2 cellular contexts compared by ENCODE assay signal in the genomic region with DNA sequence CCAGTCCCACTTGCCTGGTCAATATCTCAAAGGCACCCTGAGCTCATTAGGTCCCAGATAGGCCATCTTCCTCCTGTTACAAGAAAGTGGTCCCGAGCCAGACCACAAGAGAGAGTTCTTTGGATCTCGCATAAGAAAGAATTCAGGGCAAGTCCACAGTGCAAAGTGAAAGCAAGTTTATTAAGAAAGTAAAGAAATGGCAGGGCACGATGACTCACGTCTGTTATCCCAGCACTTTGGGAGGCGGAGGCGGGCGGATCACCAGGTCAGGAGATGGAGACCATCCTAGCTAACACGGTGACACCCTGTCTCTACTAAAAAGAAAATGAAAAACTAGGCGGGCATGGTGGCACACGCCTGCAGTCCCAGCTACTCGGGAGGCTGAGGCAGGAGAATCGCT.
TF ChIP-seq lines count a peak whose summit lies in the region.

No MANE protein-coding gene starts in this region.

TF ChIP-seq in SK-N-SH, 30 proteins besides CTCF, POLR2A, EP300 and RAD21:
- TF ChIP-seq IRF3 (IDR thresholded peaks at IDR 0.05; ENCODE audit: low read depth, low read length) (no peak), MXI1 (IDR thresholded peaks at IDR 0.05; ENCODE audit: low read depth, low read length) (no peak), EZH2phosphoT487 (IDR thresholded peaks at IDR 0.05; ENCODE audit: borderline replicate concordance, low read depth) (no peak), MEF2A (IDR thresholded peaks at IDR 0.05; ENCODE audit: borderline replicate concordance, low read depth) (no peak), SMC3 (IDR thresholded peaks at IDR 0.05; ENCODE audit: low read depth, low read length) (no peak), NRF1 (IDR thresholded peaks at IDR 0.05; ENCODE audit: low read depth, low read length) (no peak), USF2 (IDR thresholded peaks at IDR 0.05; ENCODE audit: borderline replicate concordance, low read depth, low read length) (no peak), FOSL2 (IDR thresholded peaks at IDR 0.05; ENCODE audit: borderline replicate concordance, low read depth) (no peak), FOXJ3 (CRISPR knock-in tag; IDR thresholded peaks at IDR 0.05) (no peak), CHD2 (IDR thresholded peaks at IDR 0.05; ENCODE audit: low read length, partially characterized antibody) (no peak), RCOR1 (IDR thresholded peaks at IDR 0.05; ENCODE audit: low read length) (no peak)
- TF ChIP-seq, protein P1, sequence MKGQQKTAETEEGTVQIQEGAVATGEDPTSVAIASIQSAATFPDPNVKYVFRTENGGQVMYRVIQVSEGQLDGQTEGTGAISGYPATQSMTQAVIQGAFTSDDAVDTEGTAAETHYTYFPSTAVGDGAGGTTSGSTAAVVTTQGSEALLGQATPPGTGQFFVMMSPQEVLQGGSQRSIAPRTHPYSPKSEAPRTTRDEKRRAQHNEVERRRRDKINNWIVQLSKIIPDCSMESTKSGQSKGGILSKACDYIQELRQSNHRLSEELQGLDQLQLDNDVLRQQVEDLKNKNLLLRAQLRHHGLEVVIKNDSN (IDR thresholded peaks at IDR 0.05; ENCODE audit: borderline replicate concordance, low read depth) = no peak

TF ChIP-seq in SK-N-SH treated with all-trans-retinoic acid at 6 μM for 48 hours, 23 proteins besides CTCF, POLR2A, EP300 and RAD21:
- TF ChIP-seq TCF4 (CRISPR knock-in tag; IDR thresholded peaks at IDR 0.05; ENCODE audit: borderline replicate concordance) = no peak
- TF ChIP-seq POU6F1 (CRISPR knock-in tag; IDR thresholded peaks at IDR 0.05; ENCODE audit: borderline replicate concordance, low read depth) = no peak
- TF ChIP-seq CSDC2 (CRISPR knock-in tag; IDR thresholded peaks at IDR 0.05) = no peak
- TF ChIP-seq TOX (CRISPR knock-in tag; IDR thresholded peaks at IDR 0.05; ENCODE audit: borderline replicate concordance) = no peak
- TF ChIP-seq, protein P2, sequence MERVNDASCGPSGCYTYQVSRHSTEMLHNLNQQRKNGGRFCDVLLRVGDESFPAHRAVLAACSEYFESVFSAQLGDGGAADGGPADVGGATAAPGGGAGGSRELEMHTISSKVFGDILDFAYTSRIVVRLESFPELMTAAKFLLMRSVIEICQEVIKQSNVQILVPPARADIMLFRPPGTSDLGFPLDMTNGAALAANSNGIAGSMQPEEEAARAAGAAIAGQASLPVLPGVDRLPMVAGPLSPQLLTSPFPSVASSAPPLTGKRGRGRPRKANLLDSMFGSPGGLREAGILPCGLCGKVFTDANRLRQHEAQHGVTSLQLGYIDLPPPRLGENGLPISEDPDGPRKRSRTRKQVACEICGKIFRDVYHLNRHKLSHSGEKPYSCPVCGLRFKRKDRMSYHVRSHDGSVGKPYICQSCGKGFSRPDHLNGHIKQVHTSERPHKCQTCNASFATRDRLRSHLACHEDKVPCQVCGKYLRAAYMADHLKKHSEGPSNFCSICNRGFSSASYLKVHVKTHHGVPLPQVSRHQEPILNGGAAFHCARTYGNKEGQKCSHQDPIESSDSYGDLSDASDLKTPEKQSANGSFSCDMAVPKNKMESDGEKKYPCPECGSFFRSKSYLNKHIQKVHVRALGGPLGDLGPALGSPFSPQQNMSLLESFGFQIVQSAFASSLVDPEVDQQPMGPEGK (CRISPR knock-in tag; IDR thresholded peaks at IDR 0.05; ENCODE audit: borderline replicate concordance) = no peak
- TF ChIP-seq CREB5 (CRISPR knock-in tag; IDR thresholded peaks at IDR 0.05; ENCODE audit: low read depth) = no peak
- TF ChIP-seq ESRRG (CRISPR knock-in tag; IDR thresholded peaks at IDR 0.05) = no peak
- no peak for TF ChIP-seq OSR1 (CRISPR knock-in tag; IDR thresholded peaks at IDR 0.05)
- TF ChIP-seq ZFP30 (CRISPR knock-in tag; IDR thresholded peaks at IDR 0.05) = no peak
- TF ChIP-seq ZNF70 (CRISPR knock-in tag; IDR thresholded peaks at IDR 0.05) = no peak
- TF ChIP-seq ISL1 (CRISPR knock-in tag; IDR thresholded peaks at IDR 0.05) = no peak
- TF ChIP-seq ARNTL (CRISPR knock-in tag; IDR thresholded peaks at IDR 0.05; ENCODE audit: borderline replicate concordance, low read depth) = no peak
- TF ChIP-seq CSRNP3 (CRISPR knock-in tag; IDR thresholded peaks at IDR 0.05) = no peak
- TF ChIP-seq, protein P3, sequence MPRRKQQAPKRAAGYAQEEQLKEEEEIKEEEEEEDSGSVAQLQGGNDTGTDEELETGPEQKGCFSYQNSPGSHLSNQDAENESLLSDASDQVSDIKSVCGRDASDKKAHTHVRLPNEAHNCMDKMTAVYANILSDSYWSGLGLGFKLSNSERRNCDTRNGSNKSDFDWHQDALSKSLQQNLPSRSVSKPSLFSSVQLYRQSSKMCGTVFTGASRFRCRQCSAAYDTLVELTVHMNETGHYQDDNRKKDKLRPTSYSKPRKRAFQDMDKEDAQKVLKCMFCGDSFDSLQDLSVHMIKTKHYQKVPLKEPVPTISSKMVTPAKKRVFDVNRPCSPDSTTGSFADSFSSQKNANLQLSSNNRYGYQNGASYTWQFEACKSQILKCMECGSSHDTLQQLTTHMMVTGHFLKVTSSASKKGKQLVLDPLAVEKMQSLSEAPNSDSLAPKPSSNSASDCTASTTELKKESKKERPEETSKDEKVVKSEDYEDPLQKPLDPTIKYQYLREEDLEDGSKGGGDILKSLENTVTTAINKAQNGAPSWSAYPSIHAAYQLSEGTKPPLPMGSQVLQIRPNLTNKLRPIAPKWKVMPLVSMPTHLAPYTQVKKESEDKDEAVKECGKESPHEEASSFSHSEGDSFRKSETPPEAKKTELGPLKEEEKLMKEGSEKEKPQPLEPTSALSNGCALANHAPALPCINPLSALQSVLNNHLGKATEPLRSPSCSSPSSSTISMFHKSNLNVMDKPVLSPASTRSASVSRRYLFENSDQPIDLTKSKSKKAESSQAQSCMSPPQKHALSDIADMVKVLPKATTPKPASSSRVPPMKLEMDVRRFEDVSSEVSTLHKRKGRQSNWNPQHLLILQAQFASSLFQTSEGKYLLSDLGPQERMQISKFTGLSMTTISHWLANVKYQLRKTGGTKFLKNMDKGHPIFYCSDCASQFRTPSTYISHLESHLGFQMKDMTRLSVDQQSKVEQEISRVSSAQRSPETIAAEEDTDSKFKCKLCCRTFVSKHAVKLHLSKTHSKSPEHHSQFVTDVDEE (CRISPR knock-in tag; IDR thresholded peaks at IDR 0.05) = no peak
- no peak for TF ChIP-seq PPARA (CRISPR knock-in tag; IDR thresholded peaks at IDR 0.05; ENCODE audit: borderline replicate concordance)
- no peak for TF ChIP-seq GLIS3 (CRISPR knock-in tag; IDR thresholded peaks at IDR 0.05)
- no peak for TF ChIP-seq ZC3H10 (CRISPR knock-in tag; IDR thresholded peaks at IDR 0.05)
- no peak for TF ChIP-seq ZNF8 (CRISPR knock-in tag; IDR thresholded peaks at IDR 0.05)
- TF ChIP-seq BACH2 (CRISPR knock-in tag; IDR thresholded peaks at IDR 0.05; ENCODE audit: borderline replicate concordance) = no peak
